Comparison of ENCODE assay signal across 31 cellular contexts in the genomic region with DNA sequence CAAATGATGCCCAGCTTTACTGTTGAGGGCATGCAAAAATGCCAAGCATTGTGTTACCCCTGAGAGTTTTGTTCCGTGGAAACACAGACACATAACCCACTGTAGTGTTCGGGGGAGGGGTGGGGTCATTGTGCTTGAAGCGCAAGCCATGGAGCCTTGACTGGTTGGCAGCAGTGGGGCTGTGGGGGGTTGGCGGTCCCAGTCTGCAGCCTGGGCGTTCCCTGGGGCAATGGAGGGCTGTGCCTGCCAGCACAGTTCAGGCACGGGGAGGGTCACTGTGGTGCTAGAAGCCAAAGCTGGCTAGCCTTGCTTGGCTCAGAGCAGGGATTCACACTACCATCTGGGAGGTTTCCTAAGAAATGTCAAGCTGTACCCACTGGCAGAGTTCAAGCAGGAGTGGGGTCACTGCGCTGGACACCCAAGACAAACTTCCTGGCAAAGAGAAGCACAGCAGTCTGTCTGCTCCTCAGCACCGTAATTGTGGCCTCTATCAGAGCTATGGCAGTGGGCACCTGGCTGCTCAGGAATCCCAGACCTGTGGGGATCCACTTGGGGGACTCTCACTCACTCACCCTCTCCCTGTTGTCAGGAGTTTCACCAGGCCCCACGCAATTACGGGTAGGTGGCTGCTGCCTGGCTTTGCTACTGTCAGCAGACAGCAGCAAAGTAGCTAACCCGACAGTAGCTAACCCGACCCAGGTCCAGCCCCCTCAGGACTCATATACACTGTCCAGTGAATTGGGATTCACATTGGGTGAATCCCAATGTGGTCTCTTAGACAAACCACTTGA.
"Had no signal": no experiment of that assay in that cellular context is flagged by ENCODE, and none has a peak within 500 bp of the region (broad histone marks: within the 10 kb centered on the region; RNA-seq: fewer than 3 reads in every experiment).

No MANE protein-coding gene starts in this region.

- H3K36me3 ChIP-seq: ascending aorta, cardiac muscle cell, WERI-Rb-1 had no signal

- DNase-seq: activated CD4-positive, alpha-beta memory T cell treated with anti-CD3 and anti-CD28 coated beads, Interleukin-2, amount 10 ng/mL, durations not matched to agents 7 days and 5 days; activated CD4-positive, alpha-beta T cell treated with anti-CD3 and anti-CD28 coated beads for 1 hour; activated CD4-positive, alpha-beta T cell treated with anti-CD3 and anti-CD28 coated beads for 48 hours; activated CD4-positive, CD25-positive, alpha-beta regulatory T cell; activated effector memory CD4-positive, alpha-beta T cell treated with anti-CD3 and anti-CD28 coated beads, Interleukin-2, amount 50 U/mL, for 16 hours; activated naive CD4-positive, alpha-beta T cell; activated naive CD4-positive, alpha-beta T cell treated with anti-CD3 and anti-CD28 coated beads, Interleukin-2, amount 50 U/mL, for 16 hours; activated naive CD8-positive, alpha-beta T cell treated with anti-CD3 and anti-CD28 coated beads for 36 hours; activated T-cell treated with anti-CD3 and anti-CD28 coated beads, Interleukin-2, amount 50 U/mL, for 1 hour; activated T-cell treated with anti-CD3 and anti-CD28 coated beads, Interleukin-2, amount 50 U/mL, for 72 hours; amniotic stem cell; Karpas-422; NCI-H1105; NCI-H1436; NCI-H1694; NCI-H1930; NCI-H2081 treated with DMSO at 0.1 percent for 48 hours; NCI-H345; NCI-H524 treated with DMSO at 0.1 percent for 48 hours; PC-9; Right ventricle myocardium superior; SW 1271; T-helper 1 cell; T-helper 2 cell; T1000; WERI-Rb-1 had no signal

- H3K27me3 ChIP-seq: ascending aorta, cardiac muscle cell had no signal

- H3K9me3 ChIP-seq: ascending aorta had no signal

- ATAC-seq: activated T-cell treated with anti-CD3 and anti-CD28 coated beads, Interleukin-2, amount 50 U/mL, for 72 hours; activated T-helper 17 cell treated with anti-CD3 and anti-CD28 coated beads, Interleukin-2, amount 50 U/mL, for 72 hours; K562 had no signal

- H3K36me3 Mint-ChIP-seq: activated naive CD8-positive, alpha-beta T cell treated with anti-CD3 and anti-CD28 coated beads for 36 hours had no signal

- H3K4me1 ChIP-seq: ascending aorta had no signal

- H3K4me1 Mint-ChIP-seq: activated CD4-positive, alpha-beta memory T cell treated with anti-CD3 and anti-CD28 coated beads, Interleukin-2, amount 10 ng/mL, durations not matched to agents 7 days and 5 days; activated naive CD8-positive, alpha-beta T cell treated with anti-CD3 and anti-CD28 coated beads for 36 hours; activated T-helper 17 cell treated with anti-CD3 and anti-CD28 coated beads, Interleukin-2, amount 50 U/mL, for 72 hours had no signal

- H3K27ac ChIP-seq: ascending aorta, cardiac muscle cell, PC-9, RWPE1, WERI-Rb-1 had no signal

- H3K27ac Mint-ChIP-seq: activated CD4-positive, alpha-beta memory T cell treated with anti-CD3 and anti-CD28 coated beads, Interleukin-2, amount 10 ng/mL, durations not matched to agents 7 days and 5 days; activated naive CD8-positive, alpha-beta T cell treated with anti-CD3 and anti-CD28 coated beads for 36 hours; activated T-cell treated with anti-CD3 and anti-CD28 coated beads, Interleukin-2, amount 50 U/mL, for 72 hours; activated T-helper 17 cell treated with anti-CD3 and anti-CD28 coated beads, Interleukin-2, amount 50 U/mL, for 72 hours had no signal

- H3K4me3 ChIP-seq: ascending aorta, cardiac muscle cell, K562, PC-9 had no signal

- H3K27me3 Mint-ChIP-seq: activated CD4-positive, alpha-beta memory T cell treated with anti-CD3 and anti-CD28 coated beads, Interleukin-2, amount 10 ng/mL, durations not matched to agents 7 days and 5 days; activated naive CD8-positive, alpha-beta T cell treated with anti-CD3 and anti-CD28 coated beads for 36 hours; activated T-helper 17 cell treated with anti-CD3 and anti-CD28 coated beads, Interleukin-2, amount 50 U/mL, for 72 hours had no signal

- H3K4me2 ChIP-seq: PC-9 had no signal

- H2AFZ ChIP-seq: PC-9 had no signal

- H3K4me3 Mint-ChIP-seq: activated CD4-positive, alpha-beta memory T cell treated with anti-CD3 and anti-CD28 coated beads, Interleukin-2, amount 10 ng/mL, durations not matched to agents 7 days and 5 days; activated naive CD8-positive, alpha-beta T cell treated with anti-CD3 and anti-CD28 coated beads for 36 hours; activated T-cell treated with anti-CD3 and anti-CD28 coated beads, Interleukin-2, amount 50 U/mL, for 72 hours; activated T-helper 17 cell treated with anti-CD3 and anti-CD28 coated beads, Interleukin-2, amount 50 U/mL, for 72 hours had no signal
